ENCODE assay signal across 1 cellular context in the genomic region with DNA sequence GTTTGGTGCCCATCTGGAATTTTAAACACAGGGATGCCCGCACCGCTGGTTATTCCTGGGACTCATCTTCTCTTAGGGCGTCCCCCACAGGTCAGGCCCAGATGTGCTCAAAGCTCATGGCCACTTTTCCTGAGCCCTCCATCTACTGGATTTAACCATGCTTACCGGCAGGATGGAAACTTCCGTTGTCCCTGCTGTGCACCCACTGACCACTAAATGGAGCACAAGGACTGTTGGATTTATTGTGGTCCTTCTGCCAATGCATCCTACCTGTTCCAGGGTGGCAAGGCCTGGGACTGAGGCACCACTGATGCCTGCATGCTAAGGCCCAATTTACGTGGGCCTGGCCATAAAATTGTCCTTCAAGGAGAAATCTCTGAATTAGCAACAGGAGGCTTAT.
TF ChIP-seq lines count a peak whose summit lies in the region.

No MANE protein-coding gene starts in this region.

TF ChIP-seq in HepG2, 621 proteins besides CTCF, POLR2A, EP300 and RAD21:
- TF ChIP-seq STAG1 (CRISPR knock-in tag; IDR thresholded peaks at IDR 0.05) (peak; percentile 86), ZMYM4 (CRISPR knock-in tag; IDR thresholded peaks at IDR 0.05) (peak; percentile 41; the same call in 1 of the 2 replicates), SMC3 (IDR thresholded peaks at IDR 0.05; ENCODE audit: low read length) (peak; percentile 57; the same call in 1 of the 2 replicates)
